1 cellular context compared by ENCODE assay signal in genomic region chr2:157876066-157876770, GRCh38.
TF ChIP-seq lines count a peak whose summit lies in the region.

Gene ACVR1, minus strand, starts transcription at chr2:157876330. Its CDS starts 76,837 bp downstream, at chr2:157799493.

TF ChIP-seq in HepG2, 621 proteins besides CTCF, POLR2A, EP300 and RAD21 (continued from another document and continues in another):
- TF ChIP-seq ZNF609 (CRISPR knock-in tag; IDR thresholded peaks at IDR 0.05; ENCODE audit: borderline replicate concordance) (peak; percentile 35; the same call in 1 of the 2 replicates), ATF2 (CRISPR knock-in tag; IDR thresholded peaks at IDR 0.05) (0 out of 2 replicates have a peak, but pooled peaks have one; percentile 35), ZNF441 (CRISPR knock-in tag; IDR thresholded peaks at IDR 0.05; ENCODE audit: borderline replicate concordance) (peak; percentile 58; the same call in 1 of the 2 replicates), GPN1 (CRISPR knock-in tag; IDR thresholded peaks at IDR 0.05; ENCODE audit: borderline replicate concordance) (no peak), NR0B2 (CRISPR knock-in tag; IDR thresholded peaks at IDR 0.05) (no peak), TERF1 (CRISPR knock-in tag; IDR thresholded peaks at IDR 0.05) (no peak), ZFP62 (CRISPR knock-in tag; IDR thresholded peaks at IDR 0.05) (no peak), SRSF1 (optimal IDR thresholded peaks at IDR 0.05; ENCODE audit: low read depth, low read length) (peak; percentile 26), PAXIP1 (CRISPR knock-in tag; conservative IDR thresholded peaks at IDR 0.05) (0 out of 2 replicates have a peak, but pooled peaks have one; percentile 31), NFKB2 (CRISPR knock-in tag; IDR thresholded peaks at IDR 0.05; ENCODE audit: borderline replicate concordance) (peak; percentile 56; the same call in 1 of the 2 replicates), ZSCAN30 (CRISPR knock-in tag; IDR thresholded peaks at IDR 0.05) (no peak), ZNF230 (CRISPR knock-in tag; IDR thresholded peaks at IDR 0.05) (no peak), ZNF282 (IDR thresholded peaks at IDR 0.05; ENCODE audit: partially characterized antibody) (no peak), ARNTL (CRISPR knock-in tag; IDR thresholded peaks at IDR 0.05) (0 out of 2 replicates have a peak, but pooled peaks have one; percentile 36), EEA1 (CRISPR knock-in tag; IDR thresholded peaks at IDR 0.05; ENCODE audit: borderline replicate concordance) (no peak; the same call in 1 of the 2 replicates), ARID3A (IDR thresholded peaks at IDR 0.05; ENCODE audit: low read depth, low read length) (peak; percentile 78), ZNF354B (CRISPR knock-in tag; IDR thresholded peaks at IDR 0.05) (no peak), SP4 (CRISPR knock-in tag; IDR thresholded peaks at IDR 0.05) (peak; percentile 51; the same call in 1 of the 2 replicates), ZNF720 (CRISPR knock-in tag; IDR thresholded peaks at IDR 0.05) (no peak), STAT5B (CRISPR knock-in tag; IDR thresholded peaks at IDR 0.05) (no peak), NFIB (CRISPR knock-in tag; IDR thresholded peaks at IDR 0.05; ENCODE audit: borderline replicate concordance) (no peak), U2AF1 (optimal IDR thresholded peaks at IDR 0.05; ENCODE audit: low read depth, low read length) (no peak), ZGPAT (CRISPR knock-in tag; IDR thresholded peaks at IDR 0.05) (peak; percentile 64; the same call in 1 of the 2 replicates), ZBTB2 (CRISPR knock-in tag; IDR thresholded peaks at IDR 0.05; ENCODE audit: low read depth) (0 out of 2 replicates have a peak, but pooled peaks have one; percentile 52), ZNF891 (CRISPR knock-in tag; IDR thresholded peaks at IDR 0.05) (no peak), NR2C2 (CRISPR knock-in tag; IDR thresholded peaks at IDR 0.05; ENCODE audit: borderline replicate concordance) (peak; percentile 44; the same call in 1 of the 2 replicates), NR2F1 (CRISPR knock-in tag; IDR thresholded peaks at IDR 0.05) (no peak), SALL1 (CRISPR knock-in tag; IDR thresholded peaks at IDR 0.05) (peak; percentile 41; the same call in 1 of the 2 replicates), ZNF124 (CRISPR knock-in tag; IDR thresholded peaks at IDR 0.05) (0 out of 2 replicates have a peak, but pooled peaks have one; percentile 23), SMARCC2 (IDR thresholded peaks at IDR 0.05) (no peak), TARDBP (CRISPR knock-in tag; IDR thresholded peaks at IDR 0.05) (peak; percentile 16; the same call in 1 of the 2 replicates), ZSCAN9 (CRISPR knock-in tag; IDR thresholded peaks at IDR 0.05; ENCODE audit: borderline replicate concordance) (0 out of 2 replicates have a peak, but pooled peaks have one; percentile 38), ZNF138 (CRISPR knock-in tag; IDR thresholded peaks at IDR 0.05; ENCODE audit: low read depth) (no peak), IRX3 (CRISPR knock-in tag; IDR thresholded peaks at IDR 0.05; ENCODE audit: borderline replicate concordance, low read depth) (no peak; the same call in 1 of the 2 replicates), ZNF556 (CRISPR knock-in tag; IDR thresholded peaks at IDR 0.05; ENCODE audit: borderline replicate concordance) (peak; percentile 19; the same call in 1 of the 2 replicates), ZNF33B (CRISPR knock-in tag; IDR thresholded peaks at IDR 0.05) (0 out of 2 replicates have a peak, but pooled peaks have one; percentile 34), ZFAT (CRISPR knock-in tag; conservative IDR thresholded peaks at IDR 0.05) (no peak), ZBTB3 (CRISPR knock-in tag; IDR thresholded peaks at IDR 0.05; ENCODE audit: borderline replicate concordance, low read depth) (0 out of 2 replicates have a peak, but pooled peaks have one; percentile 29), RBM22 (optimal IDR thresholded peaks at IDR 0.05; ENCODE audit: low read length) (peak; percentile 56), MAF1 (CRISPR knock-in tag; IDR thresholded peaks at IDR 0.05; ENCODE audit: borderline replicate concordance) (peak; percentile 23; the same call in 1 of the 2 replicates), CEBPG (CRISPR knock-in tag; IDR thresholded peaks at IDR 0.05) (no peak), PCBP1 (IDR thresholded peaks at IDR 0.05; ENCODE audit: borderline replicate concordance, low read depth, low read length) (0 out of 2 replicates have a peak, but pooled peaks have one; percentile 68), ZNF607 (CRISPR knock-in tag; IDR thresholded peaks at IDR 0.05; ENCODE audit: borderline replicate concordance) (0 out of 2 replicates have a peak, but pooled peaks have one; percentile 26), PHF21A (CRISPR knock-in tag; IDR thresholded peaks at IDR 0.05) (peak; percentile 64), RCOR2 (CRISPR knock-in tag; IDR thresholded peaks at IDR 0.05) (0 out of 2 replicates have a peak, but pooled peaks have one; percentile 27), ZNF709 (CRISPR knock-in tag; IDR thresholded peaks at IDR 0.05) (peak; percentile 72; the same call in 1 of the 2 replicates), KAT7 (CRISPR knock-in tag; IDR thresholded peaks at IDR 0.05; ENCODE audit: borderline replicate concordance) (peak; percentile 97; the same call in 1 of the 2 replicates), SMAD1 (CRISPR knock-in tag; IDR thresholded peaks at IDR 0.05; ENCODE audit: borderline replicate concordance, low read depth) (no peak), ZNF784 (CRISPR knock-in tag; IDR thresholded peaks at IDR 0.05; ENCODE audit: borderline replicate concordance) (peak; percentile 58; the same call in 1 of the 2 replicates)
